1 cellular context compared by ENCODE assay signal in the genomic region with DNA sequence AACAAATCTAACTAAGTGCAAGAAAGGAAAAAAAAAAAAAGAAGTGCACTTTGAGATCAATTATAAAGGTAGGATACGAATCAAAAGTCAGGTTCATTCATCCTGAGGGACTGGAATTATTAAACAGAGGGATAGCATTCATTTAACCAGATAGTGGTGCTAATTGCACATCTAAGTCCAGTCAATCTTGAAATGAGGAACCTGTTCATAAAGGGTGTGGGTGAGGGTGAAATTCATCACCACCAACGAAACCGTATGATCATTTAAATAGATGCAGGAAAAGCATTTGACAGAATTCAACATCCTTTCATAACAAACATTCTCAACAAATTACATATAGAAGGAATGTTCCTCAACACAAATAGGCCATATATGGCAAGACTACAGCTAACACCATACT.
A peak's percentile ranks its signal among the peaks of the same experiment; 100 is the strongest.
TF ChIP-seq lines count a peak whose summit lies in the region.

No MANE protein-coding gene starts in this region.

TF ChIP-seq in GM12878, 131 proteins besides CTCF, POLR2A, EP300 and RAD21:
- TF ChIP-seq ZNF217 (IDR thresholded peaks at IDR 0.05) = no peak
- no peak for TF ChIP-seq POLR2AphosphoS5 (IDR thresholded peaks at IDR 0.05; ENCODE audit: low read length)
- TF ChIP-seq MTA3 (IDR thresholded peaks at IDR 0.05; ENCODE audit: borderline replicate concordance, low read length) = no peak
- TF ChIP-seq SRF (IDR thresholded peaks at IDR 0.05; ENCODE audit: low read depth in 2 of 2, low read length in 2 of 2) = 0 out of 4 replicates have a peak, but pooled peaks of 1 of the 2 experiments have one; percentile 14
TF ChIP-seq in GM12878: peak in this region for 1.
